ENCODE assay signal across 29 cellular contexts in genomic region chr10:13573960-13574359, GRCh38. TPM values are rescaled to one million over a fixed set of nuclear protein-coding genes. Genes with fewer than 3 reads are reported as not detected.
"Had no signal": no experiment of that assay in that cellular context is flagged by ENCODE, and none has a peak within 500 bp of the region (broad histone marks: within the 10 kb centered on the region; RNA-seq: fewer than 3 reads in every experiment).

No MANE protein-coding gene starts in this region.

- ATAC-seq: left colon; left lung; lower lobe of right lung; naive thymus-derived CD8-positive, alpha-beta T cell; psoas muscle; sciatic nerve; stimulated activated memory B cell treated with anti-CD40 and anti-IgM and Interleukin-4, amounts not matched to agents 10 μg/mL and 1 μg/mL and 100 μg/mL, for 72 hours; stimulated activated naive CD8-positive, alpha-beta T cell treated with anti-CD3 and anti-CD28 coated beads, Interleukin-15, amount 100 ng/mL, for 72 hours had no signal

- H3K27ac Mint-ChIP-seq: immature natural killer cell; naive thymus-derived CD8-positive, alpha-beta T cell; nephron; neural progenitor cell; stimulated activated memory B cell treated with anti-CD40 and anti-IgM and Interleukin-4, amounts not matched to agents 10 μg/mL and 1 μg/mL and 100 μg/mL, for 72 hours; type B pancreatic cell had no signal

- H3K9me3 Mint-ChIP-seq: type B pancreatic cell had no signal

- H3K4me1 Mint-ChIP-seq: immature natural killer cell; naive thymus-derived CD8-positive, alpha-beta T cell; nephron; neural progenitor cell; stimulated activated memory B cell treated with anti-CD40 and anti-IgM and Interleukin-4, amounts not matched to agents 10 μg/mL and 1 μg/mL and 100 μg/mL, for 72 hours; stimulated activated naive CD8-positive, alpha-beta T cell treated with anti-CD3 and anti-CD28 coated beads, Interleukin-15, amount 100 ng/mL, for 72 hours had no signal

- H3K27me3 ChIP-seq: left lung, neutrophil, tibial nerve, uterus had no signal

- H3K4me1 ChIP-seq: left lung, lower lobe of right lung, neural progenitor cell, parathyroid adenoma, psoas muscle, tibial nerve, uterus had no signal

- H3K36me3 Mint-ChIP-seq: neural progenitor cell; stimulated activated memory B cell treated with anti-CD40 and anti-IgM and Interleukin-4, amounts not matched to agents 10 μg/mL and 1 μg/mL and 100 μg/mL, for 72 hours; type B pancreatic cell had no signal

- H3K27ac ChIP-seq: left lung, lower lobe of right lung, neural progenitor cell, neutrophil, parathyroid adenoma, psoas muscle, skin epidermis, tibial nerve, uterus had no signal

- H3K79me2 ChIP-seq: parathyroid adenoma had no signal

- H3K4me3 ChIP-seq: left lung, lower lobe of right lung, neural progenitor cell, psoas muscle, skin epidermis, tibial nerve, uterus had no signal

- FAIRE-seq: islet of Langerhans, kidney had no signal

- H3K9ac ChIP-seq: neural progenitor cell, parathyroid adenoma had no signal

- H3K4me2 ChIP-seq: neural progenitor cell had no signal

- DNase-seq: hypothalamus; immature natural killer cell; kidney; left colon; left lung; lower lobe of right lung; mammary epithelial cell; mesenchymal stem cell; naive thymus-derived CD8-positive, alpha-beta T cell; occipital lobe; psoas muscle; stimulated activated CD4-positive, alpha-beta T cell treated with anti-CD3 and anti-CD28 coated beads, Interleukin-12 subunit alpha, Interleukin-12 subunit beta, amount 100 ng/mL, for 4 hours; stimulated activated CD4-positive, alpha-beta T cell treated with anti-CD3 and anti-CD28 coated beads, Interleukin-15, amount 100 ng/mL, for 24 hours; stimulated activated CD4-positive, alpha-beta T cell treated with anti-CD3 and anti-CD28 coated beads, Interleukin-2, amount 100 ng/mL, for 24 hours; stimulated activated CD4-positive, alpha-beta T cell treated with anti-CD3 and anti-CD28 coated beads, Interleukin-4, amount 100 ng/mL, for 24 hours; stimulated activated naive CD4-positive, alpha-beta T cell treated with Interleukin-2 at 50 U/mL for 16 hours; stimulated activated naive CD8-positive, alpha-beta T cell treated with anti-CD3 and anti-CD28 coated beads, Interleukin-15, amount 100 ng/mL, for 72 hours; substantia nigra; uterus had no signal

- H3K36me3 ChIP-seq: left lung, lower lobe of right lung, neural progenitor cell, neutrophil, tibial nerve, uterus had no signal

- H3K9me3 ChIP-seq: lower lobe of right lung, neutrophil, psoas muscle, uterus had no signal

- H2AFZ ChIP-seq: neural progenitor cell, parathyroid adenoma had no signal

- H3K4me3 Mint-ChIP-seq: immature natural killer cell; naive thymus-derived CD8-positive, alpha-beta T cell; nephron; neural progenitor cell; stimulated activated memory B cell treated with anti-CD40 and anti-IgM and Interleukin-4, amounts not matched to agents 10 μg/mL and 1 μg/mL and 100 μg/mL, for 72 hours; stimulated activated naive CD8-positive, alpha-beta T cell treated with anti-CD3 and anti-CD28 coated beads, Interleukin-15, amount 100 ng/mL, for 72 hours; type B pancreatic cell had no signal

RNA-seq across cellular contexts. Expression of gene BEND7, which starts 45.1 kb away (rescaled TPM):
- total RNA-seq: naive thymus-derived CD8-positive, alpha-beta T cell had no signal
- polyA plus RNA-seq: immature natural killer cell; naive thymus-derived CD8-positive, alpha-beta T cell had no signal
